Comparison of ENCODE assay signal across 19 cellular contexts in the genomic region with DNA sequence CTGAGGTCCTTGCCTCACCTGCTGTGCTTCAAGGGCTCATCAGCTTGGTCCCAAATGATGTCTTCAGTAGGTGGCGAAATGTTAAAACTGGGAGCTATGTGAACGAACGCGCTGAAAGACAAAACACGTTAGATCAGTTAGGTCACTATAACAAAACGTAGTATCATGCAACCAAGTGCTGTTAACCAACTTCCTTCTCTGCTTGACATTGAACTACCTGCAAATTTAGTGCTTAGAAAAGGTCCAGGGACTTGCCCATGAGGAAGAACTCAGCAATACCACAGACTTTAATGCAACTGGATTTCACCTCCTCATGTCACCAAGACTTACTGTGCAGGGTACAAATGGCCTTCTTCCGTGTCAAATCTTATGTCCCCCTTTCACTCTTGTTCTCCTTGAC.
DNase-seq lines count a peak whose midpoint lies in the region; ATAC-seq lines count a peak whose summit lies in the region.
"Had no signal": no experiment of that assay in that cellular context is flagged by ENCODE, and none has a peak within 500 bp of the region (broad histone marks: within the 10 kb centered on the region; RNA-seq: fewer than 3 reads in every experiment).

No MANE protein-coding gene starts in this region.

- peaks cover 7% of the 10 kb centered on the region for H3K9me3 Mint-ChIP-seq in activated naive CD4-positive, alpha-beta T cell treated with anti-CD3 and anti-CD28 coated beads, Interleukin-2, amount 50 U/mL, for 24 hours
- peaks cover 9% of the 10 kb centered on the region for H3K9me3 Mint-ChIP-seq in activated naive CD8-positive, alpha-beta T cell treated with anti-CD3 and anti-CD28 coated beads, Interleukin-2, amount 50 U/mL, for 24 hours

- no peaks in the 10 kb centered on the region for H3K27me3 Mint-ChIP-seq in activated naive CD4-positive, alpha-beta T cell treated with anti-CD3 and anti-CD28 coated beads, Interleukin-2, amount 50 U/mL, for 24 hours
- no peaks in the 10 kb centered on the region for H3K27me3 Mint-ChIP-seq in activated naive CD8-positive, alpha-beta T cell treated with anti-CD3 and anti-CD28 coated beads, Interleukin-2, amount 50 U/mL, for 24 hours

- H3K36me3 Mint-ChIP-seq in activated naive CD4-positive, alpha-beta T cell treated with anti-CD3 and anti-CD28 coated beads, Interleukin-2, amount 50 U/mL, for 24 hours: peaks cover 53% of the 10 kb centered on the region
- peaks cover 71% of the 10 kb centered on the region for H3K36me3 Mint-ChIP-seq in activated naive CD8-positive, alpha-beta T cell treated with anti-CD3 and anti-CD28 coated beads, Interleukin-2, amount 50 U/mL, for 24 hours (ENCODE audit: low read depth)

- peak overlapping the region; percentile 56 for H3K4me3 Mint-ChIP-seq in activated naive CD4-positive, alpha-beta T cell treated with anti-CD3 and anti-CD28 coated beads, Interleukin-2, amount 50 U/mL, for 24 hours
- peak overlapping the region; percentile 69 for H3K4me3 Mint-ChIP-seq in activated naive CD8-positive, alpha-beta T cell treated with anti-CD3 and anti-CD28 coated beads, Interleukin-2, amount 50 U/mL, for 24 hours
- H3K4me3 Mint-ChIP-seq: endodermal cell had no signal

- peaks cover 93% of the 10 kb centered on the region for H3K4me1 Mint-ChIP-seq in activated naive CD4-positive, alpha-beta T cell treated with anti-CD3 and anti-CD28 coated beads, Interleukin-2, amount 50 U/mL, for 24 hours
- H3K4me1 Mint-ChIP-seq in activated naive CD8-positive, alpha-beta T cell treated with anti-CD3 and anti-CD28 coated beads, Interleukin-2, amount 50 U/mL, for 24 hours: peaks cover 94% of the 10 kb centered on the region

- no peak for ATAC-seq in activated naive CD8-positive, alpha-beta T cell treated with anti-CD3 and anti-CD28 coated beads, Interleukin-2, amount 50 U/mL, for 24 hours
- no peak for ATAC-seq in GM18907 (IDR thresholded peaks at IDR 0.05; ENCODE audit: unreplicated experiment)
- ATAC-seq: heart left ventricle, lower lobe of right lung, pancreas, sciatic nerve had no signal

- peak overlapping the region; percentile 94 for H3K27ac Mint-ChIP-seq in activated naive CD4-positive, alpha-beta T cell treated with anti-CD3 and anti-CD28 coated beads, Interleukin-2, amount 50 U/mL, for 24 hours
- H3K27ac Mint-ChIP-seq in activated naive CD8-positive, alpha-beta T cell treated with anti-CD3 and anti-CD28 coated beads, Interleukin-2, amount 50 U/mL, for 24 hours: peak overlapping the region; percentile 94
- H3K27ac Mint-ChIP-seq: endodermal cell had no signal

- DNase-seq in activated naive CD4-positive, alpha-beta T cell treated with anti-CD3 and anti-CD28 coated beads, Interleukin-2, amount 50 U/mL, for 16 hours: no peak
- DNase-seq in NOMO-1 treated with DMSO at 0.1 percent for 48 hours (lab: John Stamatoyannopoulos, UW; ENCODE audit: unreplicated experiment) (peak; percentile 58), NCI-H2171 treated with DMSO at 0.1 percent for 48 hours (lab: John Stamatoyannopoulos, UW) (no peak)
- no peak for DNase-seq in activated naive CD8-positive, alpha-beta T cell treated with anti-CD3 and anti-CD28 coated beads, Interleukin-2, amount 50 U/mL, for 24 hours
- no peak for DNase-seq in stimulated activated CD4-positive, alpha-beta T cell treated with anti-CD3 and anti-CD28 coated beads, Interleukin-2, amount 100 ng/mL, for 48 hours
- DNase-seq: activated CD4-positive, CD25-positive, alpha-beta regulatory T cell treated with anti-CD3 and anti-CD28 coated beads, Interleukin-2, amount 50 U/mL, for 72 hours; endodermal cell; HCEC 1CT; heart left ventricle; lower lobe of right lung; NCI-H1930; NCI-H446; pancreas; SHP77 treated with DMSO at 0.1 percent for 48 hours; T1000; uterus had no signal
